ENCODE assay signal across 8 cellular contexts in genomic region chr15:51281368-51281967, GRCh38. TPM values are rescaled to one million over a fixed set of nuclear protein-coding genes. Genes with fewer than 3 reads are reported as not detected.
A peak's percentile ranks its signal among the peaks of the same experiment; 100 is the strongest.
DNase-seq lines count a peak whose midpoint lies in the region; ATAC-seq and TF ChIP-seq lines count a peak whose summit lies in the region.

No MANE protein-coding gene starts in this region.

- no peaks in the 10 kb centered on the region for H3K36me3 ChIP-seq in adrenal gland (replicated peaks in 1 of 2)
- H3K36me3 ChIP-seq in sigmoid colon: no peaks in the 10 kb centered on the region

- H3K4me3 ChIP-seq in NB4 (ENCODE audit: low read depth, low read length): no peak overlapping the region
- no peak overlapping the region for H3K4me3 ChIP-seq in adrenal gland
- H3K4me3 ChIP-seq in right cardiac atrium (ENCODE audit: low read length): no peak overlapping the region
- no peak overlapping the region for H3K4me3 ChIP-seq in sigmoid colon

- H3K27me3 ChIP-seq in adrenal gland (no peaks in the 10 kb centered on the region), right cardiac atrium (ENCODE audit: control insufficient read depth, insufficient read depth) (no peaks in the 10 kb centered on the region), sigmoid colon (no peaks in the 10 kb centered on the region)

- H3K27ac ChIP-seq in adrenal gland (no peak overlapping the region), right cardiac atrium (ENCODE audit: low read length) (no peak overlapping the region), sigmoid colon (no peak overlapping the region), RWPE1 (no peak overlapping the region)

- TF ChIP-seq EP300 in sigmoid colon (IDR thresholded peaks at IDR 0.05): no peak

- H3K4me1 ChIP-seq in adrenal gland (replicated peaks in 1 of 2) (peaks cover 0 to 8% of the 10 kb centered on the region in 2 donors), right cardiac atrium (ENCODE audit: control insufficient read depth, insufficient read depth, low read length) (no peaks in the 10 kb centered on the region), sigmoid colon (no peaks in the 10 kb centered on the region)

- H3K9me3 ChIP-seq in adrenal gland (replicated peaks in 1 of 3) (no peaks in the 10 kb centered on the region), right cardiac atrium (ENCODE audit: control insufficient read depth, low read length) (no peaks in the 10 kb centered on the region), sigmoid colon (no peaks in the 10 kb centered on the region)

- ATAC-seq in GM19035 (IDR thresholded peaks at IDR 0.05; ENCODE audit: unreplicated experiment) (peak; percentile 60), right cardiac atrium (peak; percentile 91 to 95)

- POLR2A ChIA-PET in RWPE1 (lab: Yijun Ruan, JAX; ENCODE audit: low non-redundant PET): no interaction called here

- intact Hi-C loops in adrenal gland (cut with DNase I): loop anchor here (5.0 to 10.0 kb wide), 3 partner anchors 101 to 517 kb away; partner anchors contain the start of gene SPPL2A (in 1 of the 2)
- intact Hi-C loops in right cardiac atrium (cut with DNase I): loop anchor here in 3 of 4 donors (2.0 kb wide), 2 partner anchors 99 to 101 kb away; no protein-coding TSS in a partner anchor
- intact Hi-C loops in sigmoid colon (cut with DNase I): loop anchor here (1.0 kb wide), 1 partner anchor 100 kb away; no protein-coding TSS in a partner anchor

- DNase-seq in C1 segment of cervical spinal cord (lab: John Stamatoyannopoulos, UW) (peak in 11 of 14 donors; percentile 8 to 75 (median 45)), NB4 (ENCODE audit: low read depth) (peak; percentile 63), adrenal gland (peak; percentile 32 to 81 (median 69)), right cardiac atrium (peak; percentile 75 to 87 (median 87)), sigmoid colon (peak; percentile 78), NCI-H1436 treated with DMSO at 0.1 percent for 48 hours (lab: John Stamatoyannopoulos, UW) (no peak), RWPE1 (ENCODE audit: low spot score) (no peak)

- CTCF ChIA-PET in RWPE1 (lab: Yijun Ruan, JAX): interaction anchor here (0.6 to 1.4 kb wide), 4 partner anchors 20 to 195 kb away, joined by 3 to 7 read pairs (median 4); no protein-coding TSS in a partner anchor

- WGBS in adrenal gland, 4 donors: 40 to 65% (median 42%) methylated on average over 2 to 4 of the region's 4 CpGs
- 42% methylated on average over 4 of the region's 4 CpGs for WGBS in right cardiac atrium
- 46 to 49% methylated on average over 4 of the region's 4 CpGs for WGBS in sigmoid colon, 2 donors

- TF ChIP-seq CTCF in NB4 (IDR thresholded peaks at IDR 0.05; ENCODE audit: low read depth, low read length) (peak; percentile 79), adrenal gland (IDR thresholded peaks at IDR 0.05) (peak; percentile 40 to 66 (median 60)), sigmoid colon (IDR thresholded peaks at IDR 0.05) (peak; percentile 7 to 61 (median 32)), RWPE1 (conservative IDR thresholded peaks at IDR 0.05; ENCODE audit: low read depth) (no peak; the same call in 1 of the 2 replicates)

- TF ChIP-seq POLR2A in NB4 (IDR thresholded peaks at IDR 0.05; ENCODE audit: extremely low read depth, insufficient read length) (no peak), adrenal gland (IDR thresholded peaks at IDR 0.05) (no peak), sigmoid colon (IDR thresholded peaks at IDR 0.05) (no peak)

RNA-seq across cellular contexts. Expression of gene CYP19A1, which starts 56.9 kb away (rescaled TPM):
- 10 to 100 TPM in 1 of 8 donors, 1 to 10 TPM in 3, under 1 TPM in 4; 0.41 to 11.2 (median 1.4) TPM for total RNA-seq in adrenal gland
- 10 to 100 TPM in 1 of 3 donors, 1 to 10 TPM in 1, under 1 TPM in 1; 0.88 to 21.6 (median 1.4) TPM for polyA plus RNA-seq in adrenal gland
- 1 to 10 TPM in 3 of 4 donors, under 1 TPM in 1; 0.74 to 1.3 (median 1.2) TPM for total RNA-seq in right cardiac atrium
- 0.45 TPM for polyA plus RNA-seq in right cardiac atrium
- under 1 TPM in 2 of 4 donors, not detected in 2; 0.41 to 0.71 TPM for total RNA-seq in sigmoid colon
- polyA plus RNA-seq in sigmoid colon: under 1 TPM in 1 of 3 donors, not detected in 2; 0.10 TPM

RNA-seq across cellular contexts. Expression of gene GLDN, which starts 60.0 kb away (rescaled TPM):
- 10 to 100 TPM in 3 of 8 donors, 1 to 10 TPM in 5; 3.8 to 30.8 (median 8.3) TPM for total RNA-seq in adrenal gland
- 1 to 10 TPM; 2.1 to 4.7 (median 3.0) TPM for polyA plus RNA-seq in adrenal gland
- 10 to 100 TPM in 1 of 4 donors, 1 to 10 TPM in 3; 6.3 to 10.9 (median 6.6) TPM for total RNA-seq in right cardiac atrium
- 2.3 TPM for polyA plus RNA-seq in right cardiac atrium
- 1 to 10 TPM; 1.2 to 5.5 (median 3.2) TPM for total RNA-seq in sigmoid colon
- 1 to 10 TPM in 1 of 3 donors, under 1 TPM in 1, not detected in 1; 0.46 to 1.2 TPM for polyA plus RNA-seq in sigmoid colon

Comparison
In these comparisons a context has a peak if more than half of its experiments do, and no peak if none do; other contexts are left out.
1. DNase-seq: peak in C1 segment of cervical spinal cord (11 of 14), NB4 (single experiment), adrenal gland (7 of 7), right cardiac atrium (3 of 3) and sigmoid colon (single experiment); none in NCI-H1436 treated with DMSO at 0.1 percent for 48 hours (single experiment) and RWPE1 (single experiment).